Comparison of ENCODE assay signal across 8 cellular contexts in genomic region chr19:55585658-55586339, GRCh38.
DNase-seq lines count a peak whose midpoint lies in the region; ATAC-seq lines count a peak whose summit lies in the region.

No MANE protein-coding gene starts in this region.

- peak overlapping the region; percentile 42 for H3K27ac Mint-ChIP-seq in stimulated activated naive B cell treated with anti-CD40 and anti-IgM and Interleukin-4, amounts not matched to agents 10 μg/mL and 1 μg/mL and 100 μg/mL, for 72 hours

- peak overlapping the region; percentile 37 for H3K4me3 ChIP-seq in effector memory CD4-positive, alpha-beta T cell (ENCODE audit: insufficient read depth, low read depth, low read length, poor library complexity, severe bottlenecking)

- H3K36me3 ChIP-seq in effector memory CD4-positive, alpha-beta T cell (ENCODE audit: control insufficient read depth, insufficient read depth, low read length) = no peaks in the 10 kb centered on the region

- no peaks in the 10 kb centered on the region for H3K36me3 Mint-ChIP-seq in stimulated activated naive B cell treated with anti-CD40 and anti-IgM and Interleukin-4, amounts not matched to agents 10 μg/mL and 1 μg/mL and 100 μg/mL, for 72 hours

- H3K4me1 Mint-ChIP-seq in stimulated activated naive B cell treated with anti-CD40 and anti-IgM and Interleukin-4, amounts not matched to agents 10 μg/mL and 1 μg/mL and 100 μg/mL, for 72 hours = peaks cover 30 to 38% of the 10 kb centered on the region in 2 donors

- no peaks in the 10 kb centered on the region for H3K9me3 Mint-ChIP-seq in stimulated activated naive B cell treated with anti-CD40 and anti-IgM and Interleukin-4, amounts not matched to agents 10 μg/mL and 1 μg/mL and 100 μg/mL, for 72 hours

- DNase-seq in COR-L47 (lab: John Stamatoyannopoulos, UW) (peak; percentile 43), NAMALWA (ENCODE audit: low spot score) (peak; percentile 68), UCSD-AML1 (lab: John Stamatoyannopoulos, UW; ENCODE audit: unreplicated experiment) (peak; percentile 78), medulla oblongata (ENCODE audit: extremely low spot score) (peak; percentile 74)
- peak in 2 of 3 donors; percentile 25 to 32 for DNase-seq in effector memory CD4-positive, alpha-beta T cell
- peak; percentile 32 for DNase-seq in stimulated activated naive B cell treated with anti-CD40 and anti-IgM and Interleukin-4, amounts not matched to agents 10 μg/mL and 1 μg/mL and 100 μg/mL, for 72 hours

- peak; percentile 33 to 56 for ATAC-seq in stimulated activated naive B cell treated with anti-CD40 and anti-IgM and Interleukin-4, amounts not matched to agents 10 μg/mL and 1 μg/mL and 100 μg/mL, for 72 hours (replicated peaks)
- no peak for ATAC-seq in GM21423 (IDR thresholded peaks at IDR 0.05; ENCODE audit: unreplicated experiment)
- no peak for ATAC-seq in HG03439 (IDR thresholded peaks at IDR 0.05; ENCODE audit: unreplicated experiment)

- no peaks in the 10 kb centered on the region for H3K27me3 Mint-ChIP-seq in stimulated activated naive B cell treated with anti-CD40 and anti-IgM and Interleukin-4, amounts not matched to agents 10 μg/mL and 1 μg/mL and 100 μg/mL, for 72 hours

- peak overlapping the region; percentile 84 to 86 for H3K4me3 Mint-ChIP-seq in stimulated activated naive B cell treated with anti-CD40 and anti-IgM and Interleukin-4, amounts not matched to agents 10 μg/mL and 1 μg/mL and 100 μg/mL, for 72 hours

- H3K4me1 ChIP-seq in effector memory CD4-positive, alpha-beta T cell (ENCODE audit: control insufficient read depth, insufficient read depth, low read length, poor library complexity, severe bottlenecking) = peaks cover 28% of the 10 kb centered on the region

- H3K27me3 ChIP-seq in effector memory CD4-positive, alpha-beta T cell (replicated peaks; ENCODE audit: control insufficient read depth, insufficient read depth, low read length, poor library complexity, severe bottlenecking) = no peaks in the 10 kb centered on the region

- H3K9me3 ChIP-seq in effector memory CD4-positive, alpha-beta T cell (ENCODE audit: control insufficient read depth, low read length) = no peaks in the 10 kb centered on the region

- H3K27ac ChIP-seq in effector memory CD4-positive, alpha-beta T cell (ENCODE audit: insufficient read depth, low read length, poor library complexity, severe bottlenecking) = no peak overlapping the region

Comparison
In these comparisons a context has a peak if more than half of its experiments do, and no peak if none do; other contexts are left out.
1. ATAC-seq: peak in stimulated activated naive B cell treated with anti-CD40 and anti-IgM and Interleukin-4, amounts not matched to agents 10 μg/mL and 1 μg/mL and 100 μg/mL, for 72 hours (2 of 2); none in GM21423 (single experiment) and HG03439 (single experiment).
2. Peak in every context shown above with its lines, with median percentiles within 50 percentile points of each other: DNase-seq.